In genomic region chr2:55839182-55839819, GRCh38 we compare ENCODE assay signal across 1 cellular context.
TF ChIP-seq lines count a peak whose summit lies in the region.

No MANE protein-coding gene starts in this region.

TF ChIP-seq in HepG2, 621 proteins besides CTCF, POLR2A, EP300 and RAD21 (continued from another document and continues in another):
- TF ChIP-seq ZBTB37 (CRISPR knock-in tag; IDR thresholded peaks at IDR 0.05) (0 out of 2 replicates have a peak, but pooled peaks have one; percentile 36), REPIN1 (CRISPR knock-in tag; IDR thresholded peaks at IDR 0.05; ENCODE audit: borderline replicate concordance, low read depth) (0 out of 2 replicates have a peak, but pooled peaks have one; percentile 23), YEATS4 (CRISPR knock-in tag; IDR thresholded peaks at IDR 0.05; ENCODE audit: borderline replicate concordance) (no peak), SNAI1 (CRISPR knock-in tag; IDR thresholded peaks at IDR 0.05; ENCODE audit: borderline replicate concordance) (no peak), ZNF7 (CRISPR knock-in tag; IDR thresholded peaks at IDR 0.05) (no peak), ZNF564 (CRISPR knock-in tag; IDR thresholded peaks at IDR 0.05) (no peak), MTA1 (CRISPR knock-in tag; IDR thresholded peaks at IDR 0.05; ENCODE audit: borderline replicate concordance) (no peak), SNRNP70 (IDR thresholded peaks at IDR 0.05; ENCODE audit: low read depth, low read length) (no peak), ZNF749 (CRISPR knock-in tag; IDR thresholded peaks at IDR 0.05; ENCODE audit: borderline replicate concordance) (no peak), ZNF75D (CRISPR knock-in tag; IDR thresholded peaks at IDR 0.05; ENCODE audit: borderline replicate concordance) (no peak), MBD4 (IDR thresholded peaks at IDR 0.05; ENCODE audit: borderline replicate concordance, low read length) (peak; percentile 79; the same call in 1 of the 2 replicates), ZBTB46 (CRISPR knock-in tag; IDR thresholded peaks at IDR 0.05; ENCODE audit: borderline replicate concordance) (no peak), FOXO4 (CRISPR knock-in tag; conservative IDR thresholded peaks at IDR 0.05) (no peak), TCF7 (IDR thresholded peaks at IDR 0.05; ENCODE audit: low read depth) (peak; percentile 53), ZFP37 (CRISPR knock-in tag; IDR thresholded peaks at IDR 0.05; ENCODE audit: borderline replicate concordance) (no peak), TBX2 (CRISPR knock-in tag; IDR thresholded peaks at IDR 0.05; ENCODE audit: borderline replicate concordance) (peak; percentile 97), FOXA3 (CRISPR knock-in tag; IDR thresholded peaks at IDR 0.05) (peak; percentile 98), ZBTB7A (CRISPR knock-in tag; IDR thresholded peaks at IDR 0.05) (no peak), ZNF225 (CRISPR knock-in tag; IDR thresholded peaks at IDR 0.05) (no peak), XBP1 (CRISPR knock-in tag; IDR thresholded peaks at IDR 0.05) (no peak), ZNF678 (CRISPR knock-in tag; IDR thresholded peaks at IDR 0.05) (no peak), ZNF781 (CRISPR knock-in tag; IDR thresholded peaks at IDR 0.05; ENCODE audit: borderline replicate concordance, not compliant biosample characterization) (no peak), ZNF329 (CRISPR knock-in tag; IDR thresholded peaks at IDR 0.05; ENCODE audit: low read depth) (no peak), ZNF143 (CRISPR knock-in tag; IDR thresholded peaks at IDR 0.05) (no peak), EZH2 (conservative IDR thresholded peaks at IDR 0.05; ENCODE audit: low read depth, low read length) (no peak), ZNF614 (CRISPR knock-in tag; IDR thresholded peaks at IDR 0.05; ENCODE audit: borderline replicate concordance) (peak; percentile 85; the same call in 1 of the 2 replicates), TSC22D2 (CRISPR knock-in tag; IDR thresholded peaks at IDR 0.05; ENCODE audit: borderline replicate concordance) (no peak), ZNF577 (CRISPR knock-in tag; IDR thresholded peaks at IDR 0.05; ENCODE audit: borderline replicate concordance, low read depth) (no peak), ZNF3 (CRISPR knock-in tag; IDR thresholded peaks at IDR 0.05) (no peak), PHF8 (CRISPR knock-in tag; IDR thresholded peaks at IDR 0.05) (no peak), ZNF292 (CRISPR knock-in tag; IDR thresholded peaks at IDR 0.05; ENCODE audit: borderline replicate concordance, low read depth) (no peak), ARHGAP35 (CRISPR knock-in tag; IDR thresholded peaks at IDR 0.05; ENCODE audit: borderline replicate concordance) (no peak), FOXK2 (IDR thresholded peaks at IDR 0.05) (no peak), YEATS2 (CRISPR knock-in tag; IDR thresholded peaks at IDR 0.05; ENCODE audit: borderline replicate concordance) (peak; percentile 61; the same call in 1 of the 2 replicates), PATZ1 (CRISPR knock-in tag; IDR thresholded peaks at IDR 0.05) (0 out of 2 replicates have a peak, but pooled peaks have one; percentile 23), ZNF503 (CRISPR knock-in tag; IDR thresholded peaks at IDR 0.05) (peak; percentile 92; the same call in 1 of the 2 replicates), ATM (IDR thresholded peaks at IDR 0.05; ENCODE audit: borderline replicate concordance) (no peak), ZNF687 (CRISPR knock-in tag; IDR thresholded peaks at IDR 0.05) (no peak), ZNF674 (CRISPR knock-in tag; IDR thresholded peaks at IDR 0.05; ENCODE audit: low read depth) (no peak), PLSCR1 (CRISPR knock-in tag; IDR thresholded peaks at IDR 0.05; ENCODE audit: borderline replicate concordance) (no peak), HMG20B (CRISPR knock-in tag; conservative IDR thresholded peaks at IDR 0.05) (peak; percentile 97), FOXP4 (CRISPR knock-in tag; IDR thresholded peaks at IDR 0.05) (peak; percentile 97), HNF1B (CRISPR knock-in tag; IDR thresholded peaks at IDR 0.05) (no peak), NCOR1 (IDR thresholded peaks at IDR 0.05; ENCODE audit: borderline replicate concordance, low read length) (no peak), STAT5B (CRISPR knock-in tag; IDR thresholded peaks at IDR 0.05) (no peak), ZNF317 (CRISPR knock-in tag; IDR thresholded peaks at IDR 0.05) (no peak), ETV5 (CRISPR knock-in tag; IDR thresholded peaks at IDR 0.05; ENCODE audit: borderline replicate concordance) (peak; percentile 38; the same call in 1 of the 2 replicates), ZNF883 (CRISPR knock-in tag; IDR thresholded peaks at IDR 0.05; ENCODE audit: not compliant biosample characterization) (no peak)
